ENCODE assay signal across 8 cellular contexts in the genomic region with DNA sequence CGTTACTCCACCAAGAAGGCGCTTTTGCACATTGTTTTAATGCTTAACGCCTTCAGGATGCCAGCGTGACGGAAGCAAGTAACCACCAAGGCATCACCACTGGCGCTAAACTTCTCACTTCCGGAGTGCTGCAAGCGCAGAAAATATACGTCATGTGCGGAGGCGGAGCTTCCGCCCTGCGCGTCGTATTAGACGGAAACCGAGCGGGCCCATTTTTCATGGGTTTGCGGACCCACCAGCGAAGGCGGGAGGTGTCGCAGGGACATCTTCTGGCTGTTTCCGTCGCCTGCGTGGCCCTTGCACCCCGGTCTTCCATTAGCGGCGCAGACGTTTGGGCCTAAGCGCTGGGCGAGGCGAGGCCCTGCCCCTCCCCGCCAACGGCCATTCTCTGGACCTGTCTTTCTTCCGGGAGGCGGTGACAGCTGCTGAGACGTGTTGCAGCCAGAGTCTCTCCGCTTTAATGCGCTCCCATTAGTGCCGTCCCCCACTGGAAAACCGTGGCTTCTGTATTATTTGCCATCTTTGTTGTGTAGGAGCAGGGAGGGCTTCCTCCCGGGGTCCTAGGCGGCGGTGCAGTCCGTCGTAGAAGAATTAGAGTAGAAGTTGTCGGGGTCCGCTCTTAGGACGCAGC. TPM values are rescaled to one million over a fixed set of nuclear protein-coding genes. Genes with fewer than 3 reads are reported as not detected.
A peak's percentile ranks its signal among the peaks of the same experiment; 100 is the strongest.
DNase-seq lines count a peak whose midpoint lies in the region; ATAC-seq, FAIRE-seq and TF ChIP-seq lines count a peak whose summit lies in the region.

A gene (plus strand): TSS at position 403 of the 631 bp plus-strand sequence. CDS start 235 bp downstream, outside the sequence.

- H3K4me2 ChIP-seq in keratinocyte (ENCODE audit: control insufficient read depth, extremely low read depth, insufficient read depth, low read depth, low read length), result peak within 1 kb of the TSS; percentile 98

- DNase-seq in AG10803 (ENCODE audit: low read depth) (peak; percentile 96), NCI-H510A (lab: John Stamatoyannopoulos, UW) (peak; percentile 79), cerebellum (ENCODE audit: low spot score) (peak; percentile 86), keratinocyte (ENCODE audit: low read depth, low spot score) (peak; percentile 69)
- peak; percentile 94 for DNase-seq in activated CD4-positive, alpha-beta T cell treated with anti-CD3 and anti-CD28 coated beads for 1 hour
- peak; percentile 88 to 89 for DNase-seq in stimulated activated CD4-positive, alpha-beta T cell treated with anti-CD3 and anti-CD28 coated beads, Interleukin-15, amount 100 ng/mL, for 1 hour (ENCODE audit: low read depth in 1 of 2, low spot score in 1 of 2)

- peaks cover 42% of the 10 kb centered on the region for H3K79me2 ChIP-seq in keratinocyte (ENCODE audit: control insufficient read depth, insufficient read depth, low read length)

- no peaks in the 10 kb centered on the region for H3K9me1 ChIP-seq in keratinocyte (ENCODE audit: control insufficient read depth, extremely low read depth, insufficient read depth, low read length)

- H3K27me3 ChIP-seq in keratinocyte (ENCODE audit: control insufficient read depth, extremely low read depth, insufficient read depth, low read length), result no peaks in the 10 kb centered on the region

- peaks cover 4 to 6% of the 10 kb centered on the region in 2 experiments for H3K36me3 ChIP-seq in keratinocyte (ENCODE audit: control insufficient read depth in 2 of 2, extremely low read depth in 1 of 2, insufficient read depth in 2 of 2, low read length in 2 of 2)

- TF ChIP-seq CTCF in AG10803 (conservative IDR thresholded peaks at IDR 0.05; ENCODE audit: low read length), result no peak
- peak in 1 of 3 experiments; percentile 44 for TF ChIP-seq CTCF in keratinocyte (optimal IDR thresholded peaks at IDR 0.05 in 1 of 3, IDR thresholded peaks at IDR 0.05 in 1 of 3, conservative IDR thresholded peaks at IDR 0.05 in 1 of 3; ENCODE audit: extremely low read depth in 1 of 3, insufficient read depth in 2 of 3, low read length in 3 of 3)

- H4K20me1 ChIP-seq in keratinocyte (ENCODE audit: control insufficient read depth, extremely low read depth, insufficient read depth, low read length), result no peaks in the 10 kb centered on the region

- H3K9me3 ChIP-seq in keratinocyte (ENCODE audit: control insufficient read depth, low read depth, low read length), result no peaks in the 10 kb centered on the region

- peaks cover 11% of the 10 kb centered on the region for H3K4me1 ChIP-seq in keratinocyte (ENCODE audit: control insufficient read depth, extremely low read depth, insufficient read depth, low read length)

- H3K27ac ChIP-seq in keratinocyte (ENCODE audit: control insufficient read depth, insufficient read depth, low read length), result peak within 1 kb of the TSS; percentile 88

- peak within 1 kb of the TSS; percentile 97 for H3K4me3 ChIP-seq in AG10803 (ENCODE audit: low read length)
- H3K4me3 ChIP-seq in keratinocyte (ENCODE audit: control insufficient read depth in 2 of 3, extremely low read depth in 1 of 3, insufficient read depth in 2 of 3, low read depth in 1 of 3, low read length in 3 of 3), result peak within 1 kb of the TSS; percentile 85 to 91 (median 88)

- peak; percentile 76 for ATAC-seq in GM19043 (IDR thresholded peaks at IDR 0.05; ENCODE audit: low read depth, unreplicated experiment)
- peak; percentile 85 for ATAC-seq in HG03378 (IDR thresholded peaks at IDR 0.05; ENCODE audit: unreplicated experiment)

- H3K9ac ChIP-seq in keratinocyte (ENCODE audit: control insufficient read depth, extremely low read depth, insufficient read depth, low read length), result peak within 1 kb of the TSS; percentile 92

- dilution Hi-C loops in keratinocyte (cut with MboI; ENCODE audit: extremely low pct_ligation_motif_present, low sequenced_read_pairs), result no loop called here

- FAIRE-seq in keratinocyte (lab: Jason Lieb, UNC), result peak; percentile 89

- H2AFZ ChIP-seq in keratinocyte (ENCODE audit: control insufficient read depth, low read length), result peak within 1 kb of the TSS; percentile 95

RNA-seq across cellular contexts. Expression of the gene that starts here (rescaled TPM):
- 55.1 TPM for total RNA-seq in cerebellum
- polyA plus RNA-seq in keratinocyte, result 27.0 to 40.3 TPM (median 35.4 TPM) in 3 replicates
- 60.6 TPM for polyA plus RNA-seq in keratinocyte (2011; ENCODE audit: low read depth)
- 24.6 and 28.1 TPM in 2 replicates for polyA plus RNA-seq in keratinocyte (2011; cell fraction: cytosol; rRNA removed)
- polyA plus RNA-seq in keratinocyte (2011; cell fraction: nucleus; rRNA removed), result 55.0 and 88.2 TPM in 2 replicates
- polyA plus RNA-seq in keratinocyte (2012; ENCODE audit: low replicate concordance), result 29.5 and 40.7 TPM in 2 replicates
- 16.1 to 42.6 TPM (median 24.0 TPM) in 3 replicates for polyA minus RNA-seq in keratinocyte
- polyA minus RNA-seq in keratinocyte (2011; cell fraction: cytosol; rRNA and poly(A)+ RNA removed), result 14.2 TPM
- polyA minus RNA-seq in keratinocyte (2011; cell fraction: nucleus; rRNA and poly(A)+ RNA removed), result 25.0 and 40.4 TPM in 2 replicates

Comparison
In these comparisons a context has a peak if more than half of its experiments do, and no peak if none do; other contexts are left out.
1. Peak in every context shown above with its lines: DNase-seq, ATAC-seq, H3K4me3 ChIP-seq and H3K27ac ChIP-seq.